ENCODE assay signal across 14 cellular contexts in the genomic region with DNA sequence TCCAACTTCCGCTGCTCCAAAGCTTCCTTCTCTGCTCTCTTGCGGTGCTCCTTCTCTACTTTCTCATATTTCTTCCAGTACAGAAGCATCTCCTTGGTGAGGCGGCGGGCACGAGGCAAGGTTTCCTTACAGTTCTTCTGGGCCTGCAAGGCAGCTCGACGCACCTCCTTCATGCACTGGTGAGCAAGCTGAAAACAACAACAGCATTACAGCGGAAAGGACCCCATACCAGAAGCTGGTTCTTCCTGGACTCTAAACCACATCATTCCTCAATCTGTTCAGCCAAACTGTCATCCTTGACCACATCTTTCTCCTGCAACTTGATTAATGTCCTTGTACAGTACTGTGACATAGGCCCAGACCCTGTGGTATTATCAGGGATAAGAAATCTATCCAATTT.
"Had no signal": no experiment of that assay in that cellular context is flagged by ENCODE, and none has a peak within 500 bp of the region (broad histone marks: within the 10 kb centered on the region; RNA-seq: fewer than 3 reads in every experiment).

No MANE protein-coding gene starts in this region.

- H3K27ac Mint-ChIP-seq: activated CD4-positive, alpha-beta T cell treated with anti-CD3 and anti-CD28 coated beads, Interleukin-2, amount 10 ng/mL, durations not matched to agents 7 days and 5 days; activated naive CD4-positive, alpha-beta T cell treated with anti-CD3 and anti-CD28 coated beads, Interleukin-2, amount 10 ng/mL, durations not matched to agents 7 days and 5 days; activated T-helper 2 cell treated with anti-CD3 and anti-CD28 coated beads, Interferon-gamma antibody, Interleukin-2, Interleukin-4, amounts not matched to agents 10 μg/mL and 5 μg/mL and 100 μg/mL, durations not matched to agents 14 hours and 24 hours and 36 hours; neural progenitor cell had no signal

- H3K27me3 Mint-ChIP-seq: activated CD4-positive, alpha-beta T cell treated with anti-CD3 and anti-CD28 coated beads, Interleukin-2, amount 10 ng/mL, durations not matched to agents 7 days and 5 days; activated naive CD4-positive, alpha-beta T cell treated with anti-CD3 and anti-CD28 coated beads, Interleukin-2, amount 10 ng/mL, durations not matched to agents 7 days and 5 days had no signal

- H3K27me3 ChIP-seq: cardiac muscle cell, colonic mucosa, esophagus squamous epithelium, neural progenitor cell, tibial artery, vagina had no signal

- H3K9me3 Mint-ChIP-seq: activated CD4-positive, alpha-beta T cell treated with anti-CD3 and anti-CD28 coated beads, Interleukin-2, amount 10 ng/mL, durations not matched to agents 7 days and 5 days; activated naive CD4-positive, alpha-beta T cell treated with anti-CD3 and anti-CD28 coated beads, Interleukin-2, amount 10 ng/mL, durations not matched to agents 7 days and 5 days; activated T-helper 2 cell treated with anti-CD3 and anti-CD28 coated beads, Interferon-gamma antibody, Interleukin-2, Interleukin-4, amounts not matched to agents 10 μg/mL and 5 μg/mL and 100 μg/mL, durations not matched to agents 14 hours and 24 hours and 36 hours; neural progenitor cell had no signal

- H3K4me3 ChIP-seq: cardiac muscle cell, colonic mucosa, esophagus squamous epithelium, neural progenitor cell, tibial artery, vagina had no signal

- DNase-seq: activated CD4-positive, alpha-beta T cell treated with anti-CD3 and anti-CD28 coated beads, Interleukin-2, amount 10 ng/mL, durations not matched to agents 7 days and 5 days; activated naive CD4-positive, alpha-beta T cell treated with anti-CD3 and anti-CD28 coated beads, Interleukin-2, amount 10 ng/mL, durations not matched to agents 7 days and 5 days; anterior cingulate cortex; colonic mucosa; esophagus squamous epithelium; foreskin fibroblast; head of caudate nucleus; left ventricle myocardium superior; stimulated activated CD4-positive, alpha-beta T cell treated with anti-CD3 and anti-CD28 coated beads, Interleukin-4, amount 100 ng/mL, for 4 hours; tibial artery had no signal

- H3K9me3 ChIP-seq: colonic mucosa, esophagus squamous epithelium, tibial artery, vagina had no signal

- ATAC-seq: left ventricle myocardium superior had no signal

- H3K4me1 Mint-ChIP-seq: activated CD4-positive, alpha-beta T cell treated with anti-CD3 and anti-CD28 coated beads, Interleukin-2, amount 10 ng/mL, durations not matched to agents 7 days and 5 days; activated naive CD4-positive, alpha-beta T cell treated with anti-CD3 and anti-CD28 coated beads, Interleukin-2, amount 10 ng/mL, durations not matched to agents 7 days and 5 days; neural progenitor cell had no signal

- H3K4me3 Mint-ChIP-seq: activated CD4-positive, alpha-beta T cell treated with anti-CD3 and anti-CD28 coated beads, Interleukin-2, amount 10 ng/mL, durations not matched to agents 7 days and 5 days; activated naive CD4-positive, alpha-beta T cell treated with anti-CD3 and anti-CD28 coated beads, Interleukin-2, amount 10 ng/mL, durations not matched to agents 7 days and 5 days; neural progenitor cell had no signal
